In genomic region chr3:35793668-35794067, GRCh38 we compare ENCODE assay signal across 25 cellular contexts.
A peak's percentile ranks its signal among the peaks of the same experiment; 100 is the strongest.
DNase-seq lines count a peak whose midpoint lies in the region; ATAC-seq, FAIRE-seq and TF ChIP-seq lines count a peak whose summit lies in the region.
"Had no signal": no experiment of that assay in that cellular context is flagged by ENCODE, and none has a peak within 500 bp of the region (broad histone marks: within the 10 kb centered on the region; RNA-seq: fewer than 3 reads in every experiment).

No MANE protein-coding gene starts in this region.

- H2BK15ac ChIP-seq in H1 (ENCODE audit: low read length), result no peak overlapping the region

- no peak for FAIRE-seq in H1 (lab: Jason Lieb, UNC)
- FAIRE-seq: A204.1, D721Med, GM12878, GM19239 had no signal

- TF ChIP-seq RAD21 in H1 (IDR thresholded peaks at IDR 0.05 in 1 of 2, conservative IDR thresholded peaks at IDR 0.05 in 1 of 2; ENCODE audit: low read depth in 2 of 2, low read length in 2 of 2), result no peak

- H3K79me1 ChIP-seq in H1 (ENCODE audit: low read depth, low read length), result no peaks in the 10 kb centered on the region

- WGBS in right cardiac atrium, result 100% methylated on average over 1 of the region's 1 CpG
- 95% methylated on average over 1 of the region's 1 CpG; no CpG with 5 or more reads in 1 of the 2 experiments for WGBS in H1 (ENCODE audit: extremely low coverage in 1 of 2, insufficient coverage in 1 of 2, insufficient read length in 1 of 2, insufficient replicate concordance in 2 of 2, low coverage in 1 of 2, low lambda C conversion rate in 2 of 2, missing lambda C conversion rate in 1 of 2), 2 experiments

- peaks cover 23% of the 10 kb centered on the region for H3K4me1 Mint-ChIP-seq in osteocyte (ENCODE audit: unreplicated experiment)
- H3K4me1 Mint-ChIP-seq: B cell; CD14-positive monocyte; CD8-positive, alpha-beta memory T cell; H9 had no signal

- no peak overlapping the region for H2AK5ac ChIP-seq in H1 (ENCODE audit: low read depth, low read length)

- H2BK12ac ChIP-seq in H1 (ENCODE audit: low read depth, low read length), result no peak overlapping the region

- H3K27ac Mint-ChIP-seq in osteocyte (ENCODE audit: unreplicated experiment), result peak overlapping the region; percentile 12
- H3K27ac Mint-ChIP-seq: B cell; CD14-positive monocyte; CD4-positive, alpha-beta T cell; CD8-positive, alpha-beta memory T cell; H9 had no signal

- TF ChIP-seq EP300 in H1 (IDR thresholded peaks at IDR 0.05; ENCODE audit: borderline replicate concordance in 1 of 2, low read depth in 2 of 2, low read length in 2 of 2), result no peak

- H3K18ac ChIP-seq in H1 (ENCODE audit: extremely low read depth, low read length), result no peak overlapping the region

- H4K5ac ChIP-seq in H1 (ENCODE audit: insufficient read length, low read depth, low read length), result no peak overlapping the region

- H3K27me3 ChIP-seq in right cardiac atrium (ENCODE audit: control insufficient read depth, insufficient read depth), result no peaks in the 10 kb centered on the region
- no peaks in the 10 kb centered on the region for H3K27me3 ChIP-seq in H1 (replicated peaks in 1 of 4; ENCODE audit: control insufficient read depth in 3 of 4, extremely low read depth in 1 of 4, insufficient read depth in 3 of 4, low read length in 3 of 4)
- no peaks in the 10 kb centered on the region for H3K27me3 ChIP-seq in upper lobe of right lung
- no peaks in the 10 kb centered on the region for H3K27me3 ChIP-seq in BE2C
- H3K27me3 ChIP-seq: BLaER1 treated with 17β-estradiol and CSF1 and Interleukin-3, amounts not matched to agents 10 nM and 100 nM had no signal

- no peaks in the 10 kb centered on the region for H4K20me1 ChIP-seq in H1 (replicated peaks in 1 of 2; ENCODE audit: control insufficient read depth in 1 of 2, insufficient read depth in 2 of 2, low read length in 2 of 2)
- H4K20me1 ChIP-seq: BLaER1 treated with 17β-estradiol and CSF1 and Interleukin-3, amounts not matched to agents 10 nM and 100 nM had no signal

- H4K8ac ChIP-seq in H1 (ENCODE audit: extremely low read depth, insufficient read depth, low read length), result peak overlapping the region; percentile 62

- H3K9ac ChIP-seq in H1 (replicated peaks in 1 of 4; ENCODE audit: extremely low read depth in 1 of 4, low read depth in 3 of 4, low read length in 3 of 4), result no peak overlapping the region
- H3K9ac ChIP-seq: BLaER1 treated with 17β-estradiol and CSF1 and Interleukin-3, amounts not matched to agents 10 nM and 100 nM; GM23248 had no signal

- no peak for DNase-seq in right cardiac atrium
- no peak for DNase-seq in Right ventricle myocardium inferior (ENCODE audit: missing footprints)
- DNase-seq in H1 (ENCODE audit: low read depth in 1 of 2, low spot score in 2 of 2), result no peak
- no peak for DNase-seq in osteocyte (ENCODE audit: extremely low spot score, unreplicated experiment)
- DNase-seq in upper lobe of right lung, result no peak
- DNase-seq in BE2C, result no peak
- DNase-seq: CD4-positive, alpha-beta T cell; CD8-positive, alpha-beta memory T cell; DMS 273 treated with DMSO at 0.1 percent for 48 hours; DMS79; EL; GDM1; GM23248; H9 had no signal

- no peaks in the 10 kb centered on the region for H3K36me3 Mint-ChIP-seq in osteocyte (ENCODE audit: unreplicated experiment)
- H3K36me3 Mint-ChIP-seq: CD14-positive monocyte; CD8-positive, alpha-beta memory T cell had no signal

- POLR2A ChIA-PET in H1 (lab: Charles Lee; ENCODE audit: partially characterized antibody), result no interaction called here

- H3K36me3 ChIP-seq in H1 (ENCODE audit: control insufficient read depth in 2 of 4, insufficient read depth in 4 of 4, low read length in 3 of 4) (no peaks in the 10 kb centered on the region), upper lobe of right lung (no peaks in the 10 kb centered on the region), BE2C (no peaks in the 10 kb centered on the region)

- H3K4ac ChIP-seq in H1 (replicated peaks; ENCODE audit: insufficient read length, low read depth, low read length), result no peak overlapping the region

- CTCF ChIA-PET in H1 (lab: Charles Lee; ENCODE audit: partially characterized antibody), result no interaction called here

- TF ChIP-seq CTCF in H1 (IDR thresholded peaks at IDR 0.05; ENCODE audit: control extremely low read depth in 1 of 3, insufficient read depth in 1 of 3, low read depth in 1 of 3, low read length in 3 of 3), result no peak
- no peak for TF ChIP-seq CTCF in osteocyte (IDR thresholded peaks at IDR 0.05)
- TF ChIP-seq CTCF in upper lobe of right lung (IDR thresholded peaks at IDR 0.05), result no peak
- TF ChIP-seq CTCF in BE2C (IDR thresholded peaks at IDR 0.05; ENCODE audit: low read depth, low read length), result no peak

- H3K23me2 ChIP-seq in H1 (ENCODE audit: low read depth, low read length), result no peaks in the 10 kb centered on the region

- intact Hi-C loops in right cardiac atrium (cut with DNase I) (no loop called here), Right ventricle myocardium inferior (cut with DNase I) (no loop called here), upper lobe of right lung (cut with DNase I) (no loop called here)

- no peak overlapping the region for H2BK120ac ChIP-seq in H1 (replicated peaks; ENCODE audit: low read depth, low read length)

- ATAC-seq in right cardiac atrium (peak; percentile 48 to 60), Right ventricle myocardium inferior (no peak), upper lobe of right lung (peak; percentile 23), GM19351 (IDR thresholded peaks at IDR 0.05; ENCODE audit: unreplicated experiment) (no peak), GM21381 (IDR thresholded peaks at IDR 0.05; ENCODE audit: unreplicated experiment) (no peak)
- ATAC-seq: GM12878, HCT116 had no signal

- H3K4me3 ChIP-seq in right cardiac atrium (ENCODE audit: low read length), result no peak overlapping the region
- no peak overlapping the region for H3K4me3 ChIP-seq in H1 (ENCODE audit: extremely low read depth in 1 of 4, insufficient read depth in 2 of 4, low read depth in 3 of 4, low read length in 4 of 4)
- no peak overlapping the region for H3K4me3 ChIP-seq in upper lobe of right lung
- no peak overlapping the region for H3K4me3 ChIP-seq in BE2C (ENCODE audit: low read depth, low read length)
- H3K4me3 ChIP-seq: BLaER1 treated with 17β-estradiol and CSF1 and Interleukin-3, amounts not matched to agents 10 nM and 100 nM; GM12878; GM23248 had no signal

- no peak overlapping the region for H3K56ac ChIP-seq in H1 (replicated peaks; ENCODE audit: insufficient read length, low read depth, low read length)

- TF ChIP-seq POLR2A in H1 (IDR thresholded peaks at IDR 0.05; ENCODE audit: control extremely low read depth in 1 of 2, low read depth in 2 of 2, low read length in 2 of 2), result no peak

- H3K14ac ChIP-seq in H1 (ENCODE audit: insufficient read length), result no peak overlapping the region

- no peak overlapping the region for H2BK20ac ChIP-seq in H1 (ENCODE audit: low read length)

- no peaks in the 10 kb centered on the region for H3K79me2 ChIP-seq in H1 (ENCODE audit: control insufficient read depth in 1 of 2, insufficient read depth in 2 of 2, low read length in 2 of 2)

- H3K23ac ChIP-seq in H1 (ENCODE audit: insufficient read length), result no peak overlapping the region

- no peaks in the 10 kb centered on the region for H3K9me3 ChIP-seq in right cardiac atrium (ENCODE audit: control insufficient read depth, low read length)
- H3K9me3 ChIP-seq in H1 (ENCODE audit: insufficient read depth in 2 of 2, low read depth in 1 of 2, low read length in 1 of 2), result no peaks in the 10 kb centered on the region
- no peaks in the 10 kb centered on the region for H3K9me3 ChIP-seq in upper lobe of right lung
- H3K9me3 ChIP-seq in BE2C, result no peaks in the 10 kb centered on the region
- H3K9me3 ChIP-seq: BLaER1 treated with 17β-estradiol and CSF1 and Interleukin-3, amounts not matched to agents 10 nM and 100 nM had no signal

- no peak overlapping the region for H4K91ac ChIP-seq in H1 (replicated peaks; ENCODE audit: insufficient read length, low read length)

- no peak overlapping the region for H3K4me2 ChIP-seq in H1 (ENCODE audit: insufficient read depth in 1 of 2, low read depth in 2 of 2, low read length in 2 of 2)
- H3K4me2 ChIP-seq: BLaER1 treated with 17β-estradiol and CSF1 and Interleukin-3, amounts not matched to agents 10 nM and 100 nM had no signal

- no peak overlapping the region for H3K4me3 Mint-ChIP-seq in osteocyte (ENCODE audit: unreplicated experiment)
- H3K4me3 Mint-ChIP-seq: B cell; CD14-positive monocyte; CD4-positive, alpha-beta T cell; CD8-positive, alpha-beta memory T cell; H9 had no signal

- H3K4me1 ChIP-seq in right cardiac atrium (ENCODE audit: control insufficient read depth, insufficient read depth, low read length) (peaks cover 2% of the 10 kb centered on the region), H1 (replicated peaks in 1 of 4; ENCODE audit: control insufficient read depth in 3 of 4, insufficient read depth in 4 of 4, low read length in 3 of 4) (no peaks in the 10 kb centered on the region), upper lobe of right lung (no peaks in the 10 kb centered on the region), BE2C (no peaks in the 10 kb centered on the region)
- H3K4me1 ChIP-seq: BLaER1 treated with 17β-estradiol and CSF1 and Interleukin-3, amounts not matched to agents 10 nM and 100 nM had no signal

- no peaks in the 10 kb centered on the region for H3K9me3 Mint-ChIP-seq in osteocyte (ENCODE audit: unreplicated experiment)
- H3K9me3 Mint-ChIP-seq: CD4-positive, alpha-beta T cell; H9 had no signal

- H3K27me3 Mint-ChIP-seq in osteocyte (ENCODE audit: unreplicated experiment), result no peaks in the 10 kb centered on the region
- H3K27me3 Mint-ChIP-seq: B cell; CD4-positive, alpha-beta T cell; CD8-positive, alpha-beta memory T cell had no signal

- H2AFZ ChIP-seq in H1 (ENCODE audit: low read length), result no peak overlapping the region
- H2AFZ ChIP-seq: GM23248 had no signal

- H2BK5ac ChIP-seq in H1 (ENCODE audit: low read depth, low read length), result no peak overlapping the region

- H3K27ac ChIP-seq in right cardiac atrium (ENCODE audit: low read length) (no peak overlapping the region), H1 (ENCODE audit: low read depth, low read length) (no peak overlapping the region), upper lobe of right lung (no peak overlapping the region)
- H3K27ac ChIP-seq: 22Rv1; BLaER1 treated with 17β-estradiol and CSF1 and Interleukin-3, amounts not matched to agents 10 nM and 100 nM; GM23248 had no signal

TF ChIP-seq in H1, 55 proteins besides CTCF, POLR2A, EP300 and RAD21 (continues in another document):
- TF ChIP-seq MAX (IDR thresholded peaks at IDR 0.05) (no peak), RXRA (IDR thresholded peaks at IDR 0.05; ENCODE audit: insufficient read depth, low read depth, low read length) (no peak), SP1 (IDR thresholded peaks at IDR 0.05; ENCODE audit: low read depth, low read length) (no peak), ATF3 (IDR thresholded peaks at IDR 0.05; ENCODE audit: insufficient read depth, low read depth, low read length) (no peak), SP4 (IDR thresholded peaks at IDR 0.05; ENCODE audit: low read length) (no peak)

Comparison
In these comparisons a context has a peak if more than half of its experiments do, and no peak if none do; other contexts are left out.
1. ATAC-seq: peak in right cardiac atrium (2 of 2) and upper lobe of right lung (single experiment); none in Right ventricle myocardium inferior (single experiment), GM19351 (single experiment) and GM21381 (single experiment).